ENCODE assay signal across 9 cellular contexts in genomic region chr1:167791281-167792209, GRCh38.
DNase-seq lines count a peak whose midpoint lies in the region; ATAC-seq and TF ChIP-seq lines count a peak whose summit lies in the region.
"Had no signal": no experiment of that assay in that cellular context is flagged by ENCODE, and none has a peak within 500 bp of the region (broad histone marks: within the 10 kb centered on the region; RNA-seq: fewer than 3 reads in every experiment).

No MANE protein-coding gene starts in this region.

- in situ Hi-C loops in SK-MEL-5 (cut with HindIII; ENCODE audit: low pct_unique_long_range_greater_than_20kb, low sequenced_read_pairs): no loop called here

- H3K27ac ChIP-seq in cardiac muscle cell (peak overlapping the region; percentile 16), MM.1S (ENCODE audit: low read length) (no peak overlapping the region)
- H3K27ac ChIP-seq: parathyroid adenoma had no signal

- no peaks in the 10 kb centered on the region for H3K9me3 ChIP-seq in cardiac muscle cell (ENCODE audit: low read depth)
- no peaks in the 10 kb centered on the region for H3K9me3 ChIP-seq in skeletal muscle satellite cell (replicated peaks; ENCODE audit: low read length)
- no peaks in the 10 kb centered on the region for H3K9me3 ChIP-seq in MM.1S (replicated peaks; ENCODE audit: insufficient read depth, low read length)

- H3K9me2 ChIP-seq in MM.1S (replicated peaks; ENCODE audit: insufficient read depth, low read length): no peaks in the 10 kb centered on the region

- H3K4me1 ChIP-seq in cardiac muscle cell (ENCODE audit: low read depth) (no peaks in the 10 kb centered on the region), skeletal muscle satellite cell (ENCODE audit: control insufficient read depth, insufficient read depth, low read length) (peaks cover 45% of the 10 kb centered on the region), MM.1S (ENCODE audit: low read length) (no peaks in the 10 kb centered on the region)
- H3K4me1 ChIP-seq: parathyroid adenoma had no signal

- ATAC-seq in GM19351 (IDR thresholded peaks at IDR 0.05; ENCODE audit: unreplicated experiment) (no peak), GM18858 (IDR thresholded peaks at IDR 0.05; ENCODE audit: unreplicated experiment) (no peak)

- H3F3A ChIP-seq in MM.1S (ENCODE audit: insufficient read depth, low read length): no peaks in the 10 kb centered on the region

- H4K20me1 ChIP-seq in MM.1S (ENCODE audit: insufficient read depth, low read length): no peaks in the 10 kb centered on the region

- H3K9ac ChIP-seq in skeletal muscle satellite cell (ENCODE audit: low read depth, low read length) (peak overlapping the region; percentile 42), MM.1S (ENCODE audit: low read length) (no peak overlapping the region)
- H3K9ac ChIP-seq: parathyroid adenoma had no signal

- H3K36me3 ChIP-seq in cardiac muscle cell: peaks cover 6% of the 10 kb centered on the region
- peaks cover 32% of the 10 kb centered on the region for H3K36me3 ChIP-seq in skeletal muscle satellite cell (ENCODE audit: insufficient read depth, low read length)
- H3K36me3 ChIP-seq in MM.1S (replicated peaks; ENCODE audit: insufficient read depth, low read length): no peaks in the 10 kb centered on the region

- H3K27me3 ChIP-seq in cardiac muscle cell (no peaks in the 10 kb centered on the region), skeletal muscle satellite cell (ENCODE audit: control insufficient read depth, insufficient read depth, low read length) (no peaks in the 10 kb centered on the region), MM.1S (replicated peaks; ENCODE audit: insufficient read depth, low read length) (no peaks in the 10 kb centered on the region)

- H3K4me3 ChIP-seq in cardiac muscle cell (no peak overlapping the region), skeletal muscle satellite cell (ENCODE audit: low read length) (no peak overlapping the region), MM.1S (ENCODE audit: low read length) (no peak overlapping the region)

- DNase-seq in GM04503 (ENCODE audit: low read depth) (peak; percentile 99), SK-MEL-5 (ENCODE audit: low read depth, low spot score) (peak; percentile 22), cardiac muscle cell (ENCODE audit: low read depth in 1 of 2, low spot score in 1 of 2) (peak in 1 of 2 donors; percentile 91), DMS 273 treated with DMSO at 0.1 percent for 48 hours (lab: John Stamatoyannopoulos, UW) (no peak), MM.1S (no peak)

- no peak overlapping the region for H2AFZ ChIP-seq in MM.1S (ENCODE audit: low read length)
- H2AFZ ChIP-seq: parathyroid adenoma had no signal

- TF ChIP-seq CTCF in cardiac muscle cell (IDR thresholded peaks at IDR 0.05; ENCODE audit: low read depth, low read length) (no peak), MM.1S (IDR thresholded peaks at IDR 0.05; ENCODE audit: low read length) (no peak)

- H3K4me2 ChIP-seq in skeletal muscle satellite cell (ENCODE audit: low read length) (no peak overlapping the region), MM.1S (ENCODE audit: low read depth, low read length) (no peak overlapping the region)

- no peaks in the 10 kb centered on the region for H3K79me2 ChIP-seq in MM.1S (ENCODE audit: low read length)
- H3K79me2 ChIP-seq: parathyroid adenoma had no signal

Comparison
In these comparisons a context has a peak if more than half of its experiments do, and no peak if none do; other contexts are left out.
1. DNase-seq: peak in GM04503 (single experiment) and SK-MEL-5 (single experiment); none in DMS 273 treated with DMSO at 0.1 percent for 48 hours (single experiment) and MM.1S (single experiment).